In genomic region chr19:34364462-34364829, GRCh38 we compare ENCODE assay signal across 8 cellular contexts. TPM values are rescaled to one million over a fixed set of nuclear protein-coding genes. Genes with fewer than 3 reads are reported as not detected.
A peak's percentile ranks its signal among the peaks of the same experiment; 100 is the strongest.
DNase-seq lines count a peak whose midpoint lies in the region; ATAC-seq and TF ChIP-seq lines count a peak whose summit lies in the region.

No MANE protein-coding gene starts in this region.

- H4K20me1 ChIP-seq in smooth muscle cell (ENCODE audit: low read depth): peaks cover 34% of the 10 kb centered on the region

- peaks cover 3% of the 10 kb centered on the region for H3F3A ChIP-seq in smooth muscle cell (ENCODE audit: low read depth)

- no CpG with 5 or more reads among the region's 11 CpGs for WGBS in iPS DF 6.9 (ENCODE audit: insufficient coverage, insufficient read length)
- WGBS in smooth muscle cell (ENCODE audit: low lambda C conversion rate): 81% methylated on average over 11 of the region's 11 CpGs

- CTCF ChIA-PET in HEK293 (lab: Yijun Ruan, JAX): interaction anchor here (0.6 to 0.7 kb wide), 3 partner anchors 92 to 321 kb away, joined by 3 to 6 read pairs (median 4); no protein-coding TSS in a partner anchor
- CTCF ChIA-PET in activated CD8-positive, alpha-beta T cell treated with anti-CD3 and anti-CD28 coated beads for 36 hours (lab: Charles Lee): interaction anchor here (3.4 kb wide), 1 partner anchor 18 kb away, joined by 15 read pairs; no protein-coding TSS in a partner anchor

- peaks cover 31% of the 10 kb centered on the region for H3K79me2 ChIP-seq in smooth muscle cell (ENCODE audit: low read depth)

- peak overlapping the region; percentile 85 for H3K27ac Mint-ChIP-seq in activated CD8-positive, alpha-beta T cell treated with anti-CD3 and anti-CD28 coated beads for 36 hours

- H3K9me3 Mint-ChIP-seq in activated CD8-positive, alpha-beta T cell treated with anti-CD3 and anti-CD28 coated beads for 36 hours: no peaks in the 10 kb centered on the region

- peak; percentile 56 for TF ChIP-seq CTCF in HEK293 (tag by site-specific recombination; IDR thresholded peaks at IDR 0.05)
- no peak for TF ChIP-seq CTCF in activated CD8-positive, alpha-beta T cell treated with anti-CD3 and anti-CD28 coated beads for 36 hours (IDR thresholded peaks at IDR 0.05)
- no peak for TF ChIP-seq CTCF in smooth muscle cell (IDR thresholded peaks at IDR 0.05; ENCODE audit: borderline replicate concordance, insufficient read depth, poor library complexity, severe bottlenecking)
- TF ChIP-seq CTCF in GM10266 (IDR thresholded peaks at IDR 0.05; ENCODE audit: control insufficient read depth, insufficient read depth, low read depth, missing control alignments): no peak

- H3K9ac ChIP-seq in smooth muscle cell (ENCODE audit: low read depth): no peak overlapping the region

- H3K4me1 ChIP-seq in HEK293 (ENCODE audit: control insufficient read depth, insufficient read depth, low read length) (peaks cover 17% of the 10 kb centered on the region), iPS DF 6.9 (ENCODE audit: control insufficient read depth, insufficient read depth, low read length) (peaks cover 3% of the 10 kb centered on the region), smooth muscle cell (ENCODE audit: low read depth) (peaks cover 4% of the 10 kb centered on the region)

- no peaks in the 10 kb centered on the region for H3K9me3 ChIP-seq in HEK293 (ENCODE audit: control insufficient read depth, insufficient read depth, low read depth, low read length)
- no peaks in the 10 kb centered on the region for H3K9me3 ChIP-seq in iPS DF 6.9 (ENCODE audit: control insufficient read depth, insufficient read depth, low read length)
- no peaks in the 10 kb centered on the region for H3K9me3 ChIP-seq in smooth muscle cell (replicated peaks; ENCODE audit: low read depth)

- ATAC-seq in activated CD8-positive, alpha-beta T cell treated with anti-CD3 and anti-CD28 coated beads for 36 hours: no peak
- no peak for ATAC-seq in GM18520 (IDR thresholded peaks at IDR 0.05; ENCODE audit: unreplicated experiment)
- no peak for ATAC-seq in GM18498 (IDR thresholded peaks at IDR 0.05; ENCODE audit: unreplicated experiment)

- H3K36me3 Mint-ChIP-seq in activated CD8-positive, alpha-beta T cell treated with anti-CD3 and anti-CD28 coated beads for 36 hours (ENCODE audit: low read depth): peaks cover 32% of the 10 kb centered on the region

- peaks cover 32 to 35% of the 10 kb centered on the region in 2 experiments for H3K36me3 ChIP-seq in HEK293 (ENCODE audit: control insufficient read depth in 2 of 2, insufficient read depth in 1 of 2, low read length in 2 of 2)
- peaks cover 15% of the 10 kb centered on the region for H3K36me3 ChIP-seq in iPS DF 6.9 (ENCODE audit: control insufficient read depth, insufficient read depth, low read length)
- H3K36me3 ChIP-seq in smooth muscle cell (ENCODE audit: low read depth): peaks cover 11% of the 10 kb centered on the region

- no peak for DNase-seq in activated CD8-positive, alpha-beta T cell treated with anti-CD3 and anti-CD28 coated beads for 36 hours
- DNase-seq in iPS DF 6.9 (ENCODE audit: low read depth, low spot score): no peak
- no peak for DNase-seq in smooth muscle cell (lab: John Stamatoyannopoulos, UW; ENCODE audit: unreplicated experiment)
- DNase-seq in DMS79 treated with DMSO at 0.1 percent for 48 hours (lab: John Stamatoyannopoulos, UW): no peak
- no peak for DNase-seq in GM10266 (ENCODE audit: extremely low spot score)

- H2AFZ ChIP-seq in smooth muscle cell (ENCODE audit: low read depth): peak overlapping the region; percentile 79

- H3K4me3 Mint-ChIP-seq in activated CD8-positive, alpha-beta T cell treated with anti-CD3 and anti-CD28 coated beads for 36 hours: peak overlapping the region; percentile 100

- intact Hi-C loops in activated CD8-positive, alpha-beta T cell treated with anti-CD3 and anti-CD28 coated beads for 36 hours (cut with micrococcal nuclease): no loop called here

- peaks cover 58% of the 10 kb centered on the region for H3K4me1 Mint-ChIP-seq in activated CD8-positive, alpha-beta T cell treated with anti-CD3 and anti-CD28 coated beads for 36 hours (ENCODE audit: low read depth)

- H3K27ac ChIP-seq in HEK293 (ENCODE audit: extremely low read depth, low read depth, low read length): peak overlapping the region; percentile 89; the same call in 1 of the 2 replicates
- H3K27ac ChIP-seq in iPS DF 6.9 (ENCODE audit: low read length): no peak overlapping the region
- no peak overlapping the region for H3K27ac ChIP-seq in smooth muscle cell (ENCODE audit: low read depth)

- no peaks in the 10 kb centered on the region for H3K27me3 Mint-ChIP-seq in activated CD8-positive, alpha-beta T cell treated with anti-CD3 and anti-CD28 coated beads for 36 hours

- POLR2A ChIA-PET in HEK293 (lab: Yijun Ruan, JAX): interaction anchor here (0.7 to 2.7 kb wide), 6 partner anchors 12 to 546 kb away, joined by 3 to 13 read pairs (median 5); partner anchors contain the start of genes UBA2 and WTIP
- POLR2A ChIA-PET in activated CD8-positive, alpha-beta T cell treated with anti-CD3 and anti-CD28 coated beads for 36 hours (lab: Charles Lee): interaction anchor here (0.6 to 9.6 kb wide), 4 partner anchors 9 to 981 kb away, joined by 3 to 151 read pairs (median 6); no protein-coding TSS in a partner anchor

- H3K4me2 ChIP-seq in smooth muscle cell: peak overlapping the region; percentile 99

- H3K27me3 ChIP-seq in iPS DF 6.9 (ENCODE audit: control insufficient read depth, insufficient read depth, low read length) (no peaks in the 10 kb centered on the region), smooth muscle cell (ENCODE audit: low read depth) (no peaks in the 10 kb centered on the region)

- peak overlapping the region; percentile 64 for H3K4me3 ChIP-seq in HEK293 (ENCODE audit: low read depth, low read length)
- peak overlapping the region; percentile 64; the same call in 1 of the 2 replicates for H3K4me3 ChIP-seq in iPS DF 6.9 (ENCODE audit: low read length)
- peak overlapping the region; percentile 99 for H3K4me3 ChIP-seq in smooth muscle cell

TF ChIP-seq in HEK293, 187 proteins besides CTCF, POLR2A, EP300 and RAD21:
- TF ChIP-seq ZBTB21 (tag by site-specific recombination; IDR thresholded peaks at IDR 0.05) (0 out of 2 replicates have a peak, but pooled peaks have one; percentile 14), AEBP2 (tag by site-specific recombination; IDR thresholded peaks at IDR 0.05; ENCODE audit: borderline replicate concordance) (no peak)

RNA-seq across cellular contexts. Expression of gene GPI, which starts 0.6 kb away (rescaled TPM):
- total RNA-seq in activated CD8-positive, alpha-beta T cell treated with anti-CD3 and anti-CD28 coated beads for 36 hours: 100 to 1,000 TPM; 847 to 870 TPM
- total RNA-seq in smooth muscle cell: 113 and 132 TPM in 2 replicates
- polyA plus RNA-seq in smooth muscle cell: 223 and 233 TPM in 2 replicates

RNA-seq across cellular contexts. Expression of gene PDCD2L, which starts 39.8 kb away (rescaled TPM):
- 10 to 100 TPM; 39.9 to 42.1 TPM for total RNA-seq in activated CD8-positive, alpha-beta T cell treated with anti-CD3 and anti-CD28 coated beads for 36 hours
- total RNA-seq in smooth muscle cell: 6.0 and 14.5 TPM in 2 replicates
- polyA plus RNA-seq in smooth muscle cell: 4.3 and 4.4 TPM in 2 replicates
